ENCODE assay signal across 1 cellular context in the genomic region with DNA sequence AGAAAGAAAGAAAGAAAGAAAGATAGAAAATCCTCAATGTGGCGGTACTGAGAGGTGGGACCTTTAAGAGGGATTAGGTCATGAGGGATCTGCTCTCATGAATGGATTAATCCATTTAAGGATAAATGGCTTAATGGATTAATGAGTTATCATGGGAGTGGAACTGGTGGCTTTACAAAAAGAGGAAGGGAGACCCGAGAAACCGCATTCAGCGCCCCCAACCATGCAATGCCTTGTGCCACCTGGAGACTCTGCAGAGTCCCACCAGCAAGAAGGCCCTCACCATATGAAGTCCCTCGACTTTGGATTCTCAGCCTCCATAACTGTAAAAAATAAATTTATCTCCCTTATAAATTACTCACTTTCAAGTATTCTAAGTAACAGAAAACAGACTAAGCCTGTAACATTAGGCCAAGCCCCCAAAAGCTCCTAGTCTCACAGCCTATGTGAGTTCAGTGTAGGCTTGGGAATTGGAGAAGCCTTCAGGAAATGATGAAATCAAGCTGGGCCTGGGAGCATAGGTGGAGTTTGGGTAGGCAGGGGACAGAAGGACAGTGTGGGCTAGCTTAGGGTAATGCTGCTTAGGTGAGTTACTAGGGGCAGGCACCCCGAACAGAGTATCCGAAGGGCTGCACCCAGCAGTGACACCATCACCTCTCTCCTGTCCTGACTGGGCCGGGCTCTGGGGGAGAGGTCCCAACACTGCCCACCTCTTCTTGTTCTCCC.
TF ChIP-seq lines count a peak whose summit lies in the region.

No MANE protein-coding gene starts in this region.

TF ChIP-seq in GM12878, 131 proteins besides CTCF, POLR2A, EP300 and RAD21:
- TF ChIP-seq GATAD2B (conservative IDR thresholded peaks at IDR 0.05; ENCODE audit: low read depth) (no peak), WRNIP1 (IDR thresholded peaks at IDR 0.05; ENCODE audit: borderline replicate concordance, low read depth, low read length) (no peak), SPI1 (IDR thresholded peaks at IDR 0.05; ENCODE audit: borderline replicate concordance, insufficient read depth, low read depth, low read length) (peak; percentile 46; the same call in 1 of the 2 replicates), EGR1 (IDR thresholded peaks at IDR 0.05; ENCODE audit: borderline replicate concordance in 1 of 2, low read depth in 2 of 2, low read length in 2 of 2) (no peak), ZNF207 (IDR thresholded peaks at IDR 0.05; ENCODE audit: borderline replicate concordance) (no peak), FOS (IDR thresholded peaks at IDR 0.05; ENCODE audit: borderline replicate concordance, extremely low read depth, insufficient read length) (no peak)
- TF ChIP-seq, protein P1, sequence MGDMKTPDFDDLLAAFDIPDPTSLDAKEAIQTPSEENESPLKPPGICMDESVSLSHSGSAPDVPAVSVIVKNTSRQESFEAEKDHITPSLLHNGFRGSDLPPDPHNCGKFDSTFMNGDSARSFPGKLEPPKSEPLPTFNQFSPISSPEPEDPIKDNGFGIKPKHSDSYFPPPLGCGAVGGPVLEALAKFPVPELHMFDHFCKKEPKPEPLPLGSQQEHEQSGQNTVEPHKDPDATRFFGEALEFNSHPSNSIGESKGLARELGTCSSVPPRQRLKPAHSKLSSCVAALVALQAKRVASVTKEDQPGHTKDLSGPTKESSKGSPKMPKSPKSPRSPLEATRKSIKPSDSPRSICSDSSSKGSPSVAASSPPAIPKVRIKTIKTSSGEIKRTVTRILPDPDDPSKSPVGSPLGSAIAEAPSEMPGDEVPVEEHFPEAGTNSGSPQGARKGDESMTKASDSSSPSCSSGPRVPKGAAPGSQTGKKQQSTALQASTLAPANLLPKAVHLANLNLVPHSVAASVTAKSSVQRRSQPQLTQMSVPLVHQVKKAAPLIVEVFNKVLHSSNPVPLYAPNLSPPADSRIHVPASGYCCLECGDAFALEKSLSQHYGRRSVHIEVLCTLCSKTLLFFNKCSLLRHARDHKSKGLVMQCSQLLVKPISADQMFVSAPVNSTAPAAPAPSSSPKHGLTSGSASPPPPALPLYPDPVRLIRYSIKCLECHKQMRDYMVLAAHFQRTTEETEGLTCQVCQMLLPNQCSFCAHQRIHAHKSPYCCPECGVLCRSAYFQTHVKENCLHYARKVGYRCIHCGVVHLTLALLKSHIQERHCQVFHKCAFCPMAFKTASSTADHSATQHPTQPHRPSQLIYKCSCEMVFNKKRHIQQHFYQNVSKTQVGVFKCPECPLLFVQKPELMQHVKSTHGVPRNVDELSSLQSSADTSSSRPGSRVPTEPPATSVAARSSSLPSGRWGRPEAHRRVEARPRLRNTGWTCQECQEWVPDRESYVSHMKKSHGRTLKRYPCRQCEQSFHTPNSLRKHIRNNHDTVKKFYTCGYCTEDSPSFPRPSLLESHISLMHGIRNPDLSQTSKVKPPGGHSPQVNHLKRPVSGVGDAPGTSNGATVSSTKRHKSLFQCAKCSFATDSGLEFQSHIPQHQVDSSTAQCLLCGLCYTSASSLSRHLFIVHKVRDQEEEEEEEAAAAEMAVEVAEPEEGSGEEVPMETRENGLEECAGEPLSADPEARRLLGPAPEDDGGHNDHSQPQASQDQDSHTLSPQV (IDR thresholded peaks at IDR 0.05): no peak
